In genomic region chr6:109373762-109374161, GRCh38 we compare ENCODE assay signal across 8 cellular contexts. TPM values are rescaled to one million over a fixed set of nuclear protein-coding genes. Genes with fewer than 3 reads are reported as not detected.
DNase-seq lines count a peak whose midpoint lies in the region; ATAC-seq and TF ChIP-seq lines count a peak whose summit lies in the region.

No MANE protein-coding gene starts in this region.

- no peaks in the 10 kb centered on the region for H3K9me3 Mint-ChIP-seq in T-helper 1 cell treated with Interleukin-12 subunit alpha and Interleukin-12 subunit beta and Interleukin-4 antibody, amounts not matched to agents 30 μg/mL and 1 μg/mL, for 36 hours

- ATAC-seq in GM18873 (IDR thresholded peaks at IDR 0.05; ENCODE audit: low FRiP score, unreplicated experiment) (peak; percentile 93), HG02610 (IDR thresholded peaks at IDR 0.05; ENCODE audit: unreplicated experiment) (peak; percentile 95), gastrocnemius medialis (peak; percentile 69 to 96), gastroesophageal sphincter (no peak)

- no peaks in the 10 kb centered on the region for H3K9me2 ChIP-seq in MM.1S (replicated peaks; ENCODE audit: insufficient read depth, low read length)

- intact Hi-C loops in gastrocnemius medialis (cut with DNase I; ENCODE audit: low total_unique reads): no loop called here
- intact Hi-C loops in esophagus muscularis mucosa (cut with DNase I): no loop called here

- H4K20me1 ChIP-seq in MM.1S (ENCODE audit: insufficient read depth, low read length): peaks cover 11% of the 10 kb centered on the region; the same call in 1 of the 2 replicates

- in situ Hi-C loops in gastrocnemius medialis (cut with MboI; ENCODE audit: low sequenced_read_pairs in 4 of 4): no loop called here

- peaks cover 59% of the 10 kb centered on the region for H3K36me3 Mint-ChIP-seq in T-helper 1 cell treated with Interleukin-12 subunit alpha and Interleukin-12 subunit beta and Interleukin-4 antibody, amounts not matched to agents 30 μg/mL and 1 μg/mL, for 36 hours (ENCODE audit: low read depth)

- DNase-seq in gastrocnemius medialis (peak in 1 of 2 donors; percentile 21), MM.1S (no peak), NCI-H2029 (lab: John Stamatoyannopoulos, UW) (no peak), esophagus muscularis mucosa (ENCODE audit: extremely low spot score) (no peak)

- TF ChIP-seq CTCF in gastrocnemius medialis (IDR thresholded peaks at IDR 0.05 in 4 of 5, conservative IDR thresholded peaks at IDR 0.05 in 1 of 5): no peak
- TF ChIP-seq CTCF in MM.1S (IDR thresholded peaks at IDR 0.05; ENCODE audit: low read length): no peak
- no peak for TF ChIP-seq CTCF in esophagus muscularis mucosa (IDR thresholded peaks at IDR 0.05)
- TF ChIP-seq CTCF in gastroesophageal sphincter (IDR thresholded peaks at IDR 0.05): no peak

- no peak overlapping the region for H2AFZ ChIP-seq in MM.1S (ENCODE audit: low read length)

- no peak for TF ChIP-seq EP300 in esophagus muscularis mucosa (IDR thresholded peaks at IDR 0.05)
- TF ChIP-seq EP300 in gastroesophageal sphincter (IDR thresholded peaks at IDR 0.05): no peak

- H3K4me3 ChIP-seq in gastrocnemius medialis: no peak overlapping the region
- H3K4me3 ChIP-seq in MM.1S (ENCODE audit: low read length): no peak overlapping the region
- H3K4me3 ChIP-seq in esophagus muscularis mucosa: no peak overlapping the region
- no peak overlapping the region for H3K4me3 ChIP-seq in gastroesophageal sphincter

- no peaks in the 10 kb centered on the region for H3K27me3 ChIP-seq in gastrocnemius medialis
- H3K27me3 ChIP-seq in MM.1S (replicated peaks; ENCODE audit: insufficient read depth, low read length): no peaks in the 10 kb centered on the region
- H3K27me3 ChIP-seq in esophagus muscularis mucosa: no peaks in the 10 kb centered on the region
- H3K27me3 ChIP-seq in gastroesophageal sphincter: no peaks in the 10 kb centered on the region

- H3K9me3 ChIP-seq in gastrocnemius medialis (no peaks in the 10 kb centered on the region), MM.1S (replicated peaks; ENCODE audit: insufficient read depth, low read length) (no peaks in the 10 kb centered on the region), esophagus muscularis mucosa (no peaks in the 10 kb centered on the region), gastroesophageal sphincter (no peaks in the 10 kb centered on the region)

- H3K4me1 Mint-ChIP-seq in T-helper 1 cell treated with Interleukin-12 subunit alpha and Interleukin-12 subunit beta and Interleukin-4 antibody, amounts not matched to agents 30 μg/mL and 1 μg/mL, for 36 hours (ENCODE audit: low read depth): peaks cover 55% of the 10 kb centered on the region

- no peak overlapping the region for H3K4me2 ChIP-seq in MM.1S (ENCODE audit: low read depth, low read length)

- peaks cover 90% of the 10 kb centered on the region for H3K79me2 ChIP-seq in MM.1S (ENCODE audit: low read length)

- peaks cover 45 to 46% of the 10 kb centered on the region in 2 donors for H3K4me1 ChIP-seq in gastrocnemius medialis
- no peaks in the 10 kb centered on the region; the same call in 1 of the 2 replicates for H3K4me1 ChIP-seq in MM.1S (ENCODE audit: low read length)
- H3K4me1 ChIP-seq in esophagus muscularis mucosa: peaks cover 13 to 64% (median 60%) of the 10 kb centered on the region in 4 donors
- H3K4me1 ChIP-seq in gastroesophageal sphincter: peaks cover 0 to 76% (median 3%) of the 10 kb centered on the region in 3 donors

- peak overlapping the region; percentile 65 for H3K4me3 Mint-ChIP-seq in T-helper 1 cell treated with Interleukin-12 subunit alpha and Interleukin-12 subunit beta and Interleukin-4 antibody, amounts not matched to agents 30 μg/mL and 1 μg/mL, for 36 hours

- H3K27ac ChIP-seq in gastrocnemius medialis (peak overlapping the region; percentile 55 to 80 (median 70)), MM.1S (ENCODE audit: low read length) (no peak overlapping the region), esophagus muscularis mucosa (replicated peaks in 1 of 4) (no peak overlapping the region), gastroesophageal sphincter (no peak overlapping the region)

- TF ChIP-seq POLR2A in gastrocnemius medialis (IDR thresholded peaks at IDR 0.05): no peak
- TF ChIP-seq POLR2A in esophagus muscularis mucosa (IDR thresholded peaks at IDR 0.05; ENCODE audit: low read depth): no peak
- no peak for TF ChIP-seq POLR2A in gastroesophageal sphincter (IDR thresholded peaks at IDR 0.05)

- H3K27ac Mint-ChIP-seq in T-helper 1 cell treated with Interleukin-12 subunit alpha and Interleukin-12 subunit beta and Interleukin-4 antibody, amounts not matched to agents 30 μg/mL and 1 μg/mL, for 36 hours: peak overlapping the region; percentile 88

- H3F3A ChIP-seq in MM.1S (ENCODE audit: insufficient read depth, low read length): no peaks in the 10 kb centered on the region

- no peaks in the 10 kb centered on the region for H3K27me3 Mint-ChIP-seq in T-helper 1 cell treated with Interleukin-12 subunit alpha and Interleukin-12 subunit beta and Interleukin-4 antibody, amounts not matched to agents 30 μg/mL and 1 μg/mL, for 36 hours (ENCODE audit: low read depth)

- no peak overlapping the region for H3K9ac ChIP-seq in MM.1S (ENCODE audit: low read length)

- peaks cover 0 to 63% of the 10 kb centered on the region in 2 donors for H3K36me3 ChIP-seq in gastrocnemius medialis
- peaks cover 49% of the 10 kb centered on the region for H3K36me3 ChIP-seq in MM.1S (replicated peaks; ENCODE audit: insufficient read depth, low read length)
- H3K36me3 ChIP-seq in esophagus muscularis mucosa: peaks cover 30 to 94% (median 63%) of the 10 kb centered on the region in 4 donors
- H3K36me3 ChIP-seq in gastroesophageal sphincter: peaks cover 9 to 86% of the 10 kb centered on the region in 2 donors

- 86% methylated on average over 4 of the region's 4 CpGs for WGBS in esophagus muscularis mucosa
- 83 to 85% methylated on average over 4 of the region's 4 CpGs for WGBS in gastroesophageal sphincter (ENCODE audit: low coverage in 1 of 2), 2 donors

RNA-seq across cellular contexts. Expression of gene CD164, which starts 8.5 kb away (rescaled TPM):
- total RNA-seq in gastrocnemius medialis: 100 to 1,000 TPM in 3 of 4 donors, 10 to 100 TPM in 1; 50.1 to 134 (median 117) TPM
- 100 to 1,000 TPM in 3 of 4 donors, 10 to 100 TPM in 1; 94.4 to 139 (median 120) TPM for total RNA-seq in esophagus muscularis mucosa
- 100 to 1,000 TPM in 3 of 4 donors, 10 to 100 TPM in 1; 87.2 to 198 (median 166) TPM for total RNA-seq in gastroesophageal sphincter

Comparison
In these comparisons a context has a peak if more than half of its experiments do, and no peak if none do; other contexts are left out.
1. H3K27ac ChIP-seq: peak in gastrocnemius medialis (4 of 4); none in MM.1S (single experiment), esophagus muscularis mucosa (0 of 4) and gastroesophageal sphincter (0 of 4).